ENCODE assay signal across 15 cellular contexts in the genomic region with DNA sequence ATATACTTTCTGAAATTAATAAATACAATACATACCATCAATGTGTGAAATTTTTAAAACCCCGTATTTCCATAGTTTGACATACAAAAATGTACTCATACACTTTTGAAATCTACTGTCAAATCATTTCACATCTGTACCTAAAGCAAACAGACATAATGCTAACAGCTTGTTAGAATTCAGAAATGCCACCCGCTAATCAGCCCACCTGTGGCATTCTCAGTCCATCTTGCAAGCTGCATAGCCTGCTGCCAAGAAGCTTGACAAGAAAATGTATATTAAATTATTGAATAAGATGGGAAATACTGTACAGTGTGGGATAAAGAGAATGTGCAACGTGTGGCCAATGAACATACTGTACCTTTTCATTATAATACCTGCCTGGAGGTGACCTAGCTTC. TPM values are rescaled to one million over a fixed set of nuclear protein-coding genes. Genes with fewer than 3 reads are reported as not detected.
DNase-seq lines count a peak whose midpoint lies in the region; FAIRE-seq and TF ChIP-seq lines count a peak whose summit lies in the region.
"Had no signal": no experiment of that assay in that cellular context is flagged by ENCODE, and none has a peak within 500 bp of the region (broad histone marks: within the 10 kb centered on the region; RNA-seq: fewer than 3 reads in every experiment).

No MANE protein-coding gene starts in this region.

- H2BK5ac ChIP-seq in mesenchymal stem cell (ENCODE audit: low read depth, low read length, poor library complexity, severe bottlenecking), result no peak overlapping the region

- H2AK5ac ChIP-seq in mesenchymal stem cell (ENCODE audit: low read length, severe bottlenecking), result peak overlapping the region; percentile 72

- H3K9me3 ChIP-seq in mesenchymal stem cell (ENCODE audit: control insufficient read depth, low read length) (no peaks in the 10 kb centered on the region), Caco-2 (no peaks in the 10 kb centered on the region)
- H3K9me3 ChIP-seq: BLaER1 treated with 17β-estradiol and CSF1 and Interleukin-3, amounts not matched to agents 10 nM and 100 nM had no signal

- no peak overlapping the region for H2AFZ ChIP-seq in mesenchymal stem cell (ENCODE audit: low read depth, low read length)

- H3K27ac ChIP-seq in mesenchymal stem cell (ENCODE audit: low read length, poor library complexity, severe bottlenecking), result no peak overlapping the region
- H3K27ac ChIP-seq: BLaER1 treated with 17β-estradiol and CSF1 and Interleukin-3, amounts not matched to agents 10 nM and 100 nM had no signal

- intact Hi-C loops in Caco-2 (cut with micrococcal nuclease; ENCODE audit: unreplicated experiment) (no loop called here), MCF 10A (cut with micrococcal nuclease) (no loop called here)

- no peak overlapping the region for H3K14ac ChIP-seq in mesenchymal stem cell (ENCODE audit: low read length in 2 of 2)

- no peak overlapping the region for H3K27ac Mint-ChIP-seq in Caco-2 (ENCODE audit: unreplicated experiment)
- H3K27ac Mint-ChIP-seq in MCF 10A (ENCODE audit: low read depth, unreplicated experiment), result no peak overlapping the region
- H3K27ac Mint-ChIP-seq: B cell; CD8-positive, alpha-beta T cell; IgD-negative memory B cell had no signal

- no peak overlapping the region for H3K4me3 Mint-ChIP-seq in Caco-2 (ENCODE audit: unreplicated experiment)
- no peak overlapping the region for H3K4me3 Mint-ChIP-seq in MCF 10A (ENCODE audit: unreplicated experiment)
- H3K4me3 Mint-ChIP-seq: B cell; CD8-positive, alpha-beta T cell had no signal

- H3K4me2 ChIP-seq in mesenchymal stem cell (ENCODE audit: low read length, poor library complexity, severe bottlenecking), result no peak overlapping the region
- H3K4me2 ChIP-seq: BLaER1 treated with 17β-estradiol and CSF1 and Interleukin-3, amounts not matched to agents 10 nM and 100 nM had no signal

- H3K4me1 Mint-ChIP-seq in Caco-2 (ENCODE audit: low read depth, unreplicated experiment) (peaks cover 7% of the 10 kb centered on the region), MCF 10A (ENCODE audit: insufficient read depth, unreplicated experiment) (no peaks in the 10 kb centered on the region)

- peak; percentile 35 for FAIRE-seq in D721Med (lab: Jason Lieb, UNC)
- FAIRE-seq: HepG2 had no signal

- H3K79me1 ChIP-seq in mesenchymal stem cell (replicated peaks; ENCODE audit: low read length, poor library complexity, severe bottlenecking), result no peaks in the 10 kb centered on the region

- H3K27me3 ChIP-seq in mesenchymal stem cell (ENCODE audit: control insufficient read depth in 1 of 2, insufficient read depth in 1 of 2, low read length in 2 of 2), result peaks cover 0 to 26% of the 10 kb centered on the region in 2 experiments
- H3K27me3 ChIP-seq in Caco-2 (replicated peaks; ENCODE audit: control insufficient read depth, insufficient read depth, low read length), result no peaks in the 10 kb centered on the region; the same call in 1 of the 2 replicates
- H3K27me3 ChIP-seq: BLaER1 treated with 17β-estradiol and CSF1 and Interleukin-3, amounts not matched to agents 10 nM and 100 nM had no signal

- H2BK15ac ChIP-seq in mesenchymal stem cell (ENCODE audit: low read depth, poor library complexity, severe bottlenecking), result no peak overlapping the region

- CTCF ChIA-PET in Caco-2 (lab: Charles Lee) (no interaction called here), MCF 10A (lab: Yijun Ruan, JAX) (interaction anchor here (0.5 kb wide), 2 partner anchors 18 to 1199 kb away, joined by 3 read pairs; no protein-coding TSS in a partner anchor)

- no peak overlapping the region for H3K23ac ChIP-seq in mesenchymal stem cell (ENCODE audit: low read length in 2 of 2)

- H3K9me3 Mint-ChIP-seq in Caco-2 (ENCODE audit: unreplicated experiment) (no peaks in the 10 kb centered on the region), MCF 10A (ENCODE audit: unreplicated experiment) (no peaks in the 10 kb centered on the region)
- H3K9me3 Mint-ChIP-seq: CD8-positive, alpha-beta T cell had no signal

- H3K27me3 Mint-ChIP-seq in Caco-2 (ENCODE audit: insufficient read depth, unreplicated experiment) (peaks cover 6% of the 10 kb centered on the region), MCF 10A (ENCODE audit: insufficient read depth, unreplicated experiment) (peaks cover 27% of the 10 kb centered on the region)

- no peak overlapping the region for H3K4me3 ChIP-seq in mesenchymal stem cell (ENCODE audit: insufficient read depth in 1 of 2, low read depth in 1 of 2, low read length in 2 of 2)
- no peak overlapping the region for H3K4me3 ChIP-seq in Caco-2 (ENCODE audit: low read depth, low read length)
- H3K4me3 ChIP-seq: BLaER1 treated with 17β-estradiol and CSF1 and Interleukin-3, amounts not matched to agents 10 nM and 100 nM had no signal

- H3K36me3 ChIP-seq in mesenchymal stem cell (ENCODE audit: control insufficient read depth in 1 of 2, insufficient read depth in 2 of 2, low read depth in 1 of 2, low read length in 2 of 2) (no peaks in the 10 kb centered on the region), Caco-2 (ENCODE audit: control insufficient read depth, insufficient read depth, low read length) (no peaks in the 10 kb centered on the region)
- H3K36me3 ChIP-seq: BLaER1 treated with 17β-estradiol and CSF1 and Interleukin-3, amounts not matched to agents 10 nM and 100 nM had no signal

- H2BK12ac ChIP-seq in mesenchymal stem cell (ENCODE audit: low read length in 2 of 2), result no peak overlapping the region

- 95% methylated on average over 1 of the region's 3 CpGs for WGBS in mesenchymal stem cell

- no peak overlapping the region for H3K4ac ChIP-seq in mesenchymal stem cell (ENCODE audit: low read depth in 1 of 2, low read length in 2 of 2)

- no peak overlapping the region for H4K91ac ChIP-seq in mesenchymal stem cell (ENCODE audit: low read length)

- no peak overlapping the region for H4K8ac ChIP-seq in mesenchymal stem cell (ENCODE audit: low read length)

- H3K4me1 ChIP-seq in mesenchymal stem cell (ENCODE audit: control insufficient read depth, insufficient read depth, low read depth, low read length), result peaks cover 19% of the 10 kb centered on the region
- H3K4me1 ChIP-seq in Caco-2, result peaks cover 4% of the 10 kb centered on the region; the same call in 1 of the 2 replicates

- H3K18ac ChIP-seq in mesenchymal stem cell (ENCODE audit: low read depth in 1 of 2, low read length in 2 of 2), result no peak overlapping the region

- H3K36me3 Mint-ChIP-seq in Caco-2 (ENCODE audit: insufficient read depth, unreplicated experiment) (no peaks in the 10 kb centered on the region), MCF 10A (ENCODE audit: insufficient read depth, unreplicated experiment) (no peaks in the 10 kb centered on the region)
- H3K36me3 Mint-ChIP-seq: CD8-positive, alpha-beta T cell had no signal

- POLR2A ChIA-PET in Caco-2 (lab: Charles Lee), result no interaction called here
- POLR2A ChIA-PET in MCF 10A (lab: Yijun Ruan, JAX), result interaction anchor here (0.6 to 1.5 kb wide), 2 partner anchors 8 to 22 kb away, joined by 3 read pairs; no protein-coding TSS in a partner anchor

- no peak for DNase-seq in D721Med (ENCODE audit: insufficient read length, low spot score)
- DNase-seq in DMS 273 treated with DMSO at 0.1 percent for 48 hours (lab: John Stamatoyannopoulos, UW), result peak; percentile 17
- DNase-seq in NCI-H2171 treated with DMSO at 0.1 percent for 48 hours (lab: John Stamatoyannopoulos, UW), result peak; percentile 59
- DNase-seq in mesenchymal stem cell, result no peak
- DNase-seq in Caco-2, result no peak
- DNase-seq in MCF 10A (ENCODE audit: unreplicated experiment), result no peak
- DNase-seq: CD8-positive, alpha-beta T cell; DMS79 treated with DMSO at 0.1 percent for 48 hours; GF-D8; GOT3; H7 had no signal

- TF ChIP-seq CTCF in D721Med (IDR thresholded peaks at IDR 0.05; ENCODE audit: insufficient read depth, missing control alignments) (no peak), Caco-2 (IDR thresholded peaks at IDR 0.05; ENCODE audit: insufficient read depth in 1 of 2, low read depth in 1 of 2, low read length in 1 of 2, severe bottlenecking in 1 of 2, unreplicated experiment in 1 of 2) (no peak), MCF 10A (IDR thresholded peaks at IDR 0.05; ENCODE audit: unreplicated experiment) (no peak)

- no TSS peak for BruUV-seq in Caco-2 (replicated peaks; lab: Mats Ljungman, UMichigan)
- no TSS peak for BruUV-seq in MCF 10A (replicated peaks; lab: Mats Ljungman, UMichigan)

- H3K9ac ChIP-seq in mesenchymal stem cell (ENCODE audit: low read length), result no peak overlapping the region
- H3K9ac ChIP-seq: BLaER1 treated with 17β-estradiol and CSF1 and Interleukin-3, amounts not matched to agents 10 nM and 100 nM had no signal

- no peak overlapping the region for H2BK120ac ChIP-seq in mesenchymal stem cell (ENCODE audit: low read depth, low read length)

RNA-seq across cellular contexts. Expression of a gene that starts 55.1 kb away (rescaled TPM):
- polyA plus RNA-seq in mesenchymal stem cell (2013, experiment 1 of 2), result 6.6 TPM
- 6.9 TPM for polyA plus RNA-seq in mesenchymal stem cell (2013, experiment 2 of 2)
- 8.8 and 8.9 TPM in 2 replicates for total RNA-seq in Caco-2 (2022)
- 16.5 and 18.8 TPM in 2 replicates for total RNA-seq in MCF 10A (2022)

Comparison
In these comparisons a context has a peak if more than half of its experiments do, and no peak if none do; other contexts are left out.
1. DNase-seq: peak in DMS 273 treated with DMSO at 0.1 percent for 48 hours (single experiment) and NCI-H2171 treated with DMSO at 0.1 percent for 48 hours (single experiment); none in D721Med (single experiment), mesenchymal stem cell (single experiment), Caco-2 (0 of 2) and MCF 10A (single experiment).